23 cellular contexts compared by ENCODE assay signal in the genomic region with DNA sequence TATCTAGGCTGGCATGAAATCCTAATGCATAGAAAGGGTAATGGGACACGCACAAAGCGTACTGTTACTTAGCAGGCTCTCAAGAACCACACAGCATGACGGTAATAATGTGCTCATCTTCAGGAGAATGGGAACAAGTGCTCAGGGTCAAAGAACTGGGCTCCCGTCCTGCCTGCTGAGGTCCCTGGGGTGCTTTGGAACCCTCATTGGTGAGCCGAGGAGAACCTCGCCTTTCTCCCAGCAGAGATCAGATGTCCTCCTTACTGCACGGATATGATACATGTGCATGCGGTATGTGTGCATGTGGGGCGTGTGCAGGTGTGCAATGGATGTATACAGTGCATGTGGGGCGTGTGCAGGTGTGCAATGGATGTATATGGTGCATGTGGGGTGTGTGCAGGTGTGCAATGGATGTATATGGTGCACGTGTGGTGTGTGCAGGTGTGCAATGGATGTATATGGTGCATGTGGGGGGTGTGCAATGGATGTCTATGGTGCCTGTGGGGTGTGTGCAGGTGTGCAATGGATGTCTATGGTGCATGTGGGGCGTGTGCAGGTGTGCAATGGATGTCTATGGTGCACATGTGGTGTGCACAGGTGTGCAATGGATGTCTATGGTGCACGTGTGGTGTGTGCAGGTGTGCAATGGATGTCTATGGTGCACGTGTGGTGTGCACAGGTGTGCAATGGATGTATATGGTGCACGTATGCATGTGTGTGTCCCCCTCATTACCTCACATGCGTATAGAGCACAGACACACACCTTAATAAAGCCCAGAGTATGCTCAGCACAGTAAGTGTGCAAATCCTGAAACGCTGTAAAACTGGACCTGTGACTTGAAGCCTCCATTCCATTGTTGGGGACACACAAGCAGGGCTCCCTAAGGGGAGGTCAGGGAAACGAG.
DNase-seq lines count a peak whose midpoint lies in the region; ATAC-seq and TF ChIP-seq lines count a peak whose summit lies in the region.
"Had no signal": no experiment of that assay in that cellular context is flagged by ENCODE, and none has a peak within 500 bp of the region (broad histone marks: within the 10 kb centered on the region; RNA-seq: fewer than 3 reads in every experiment).

No MANE protein-coding gene starts in this region.

- H3K79me1 ChIP-seq in H9 (ENCODE audit: insufficient read depth, low read depth, low read length, poor library complexity, severe bottlenecking) (no peaks in the 10 kb centered on the region), trophoblast cell (ENCODE audit: low read length) (no peaks in the 10 kb centered on the region)

- H2BK5ac ChIP-seq in H9 (ENCODE audit: insufficient read length, low read length) (no peak overlapping the region), trophoblast cell (ENCODE audit: low read depth, low read length, poor library complexity) (no peak overlapping the region)

- CTCF ChIA-PET in activated CD8-positive, alpha-beta T cell treated with anti-CD3 and anti-CD28 coated beads, Interleukin-2, amount 10 ng/mL, durations not matched to agents 7 days and 5 days (lab: Charles Lee) = no interaction called here

- H3K36me3 Mint-ChIP-seq in H9 (ENCODE audit: insufficient read depth in 1 of 3, low read depth in 3 of 3) (no peaks in the 10 kb centered on the region; a peak in 2 of 7 replicates), endodermal cell (ENCODE audit: low read depth) (no peaks in the 10 kb centered on the region)
- no peaks in the 10 kb centered on the region for H3K36me3 Mint-ChIP-seq in activated CD8-positive, alpha-beta T cell treated with anti-CD3 and anti-CD28 coated beads, Interleukin-2, amount 10 ng/mL, durations not matched to agents 7 days and 5 days (ENCODE audit: low read depth)
- no peaks in the 10 kb centered on the region for H3K36me3 Mint-ChIP-seq in T-helper 2 cell treated with Interferon-gamma antibody and Interleukin-4, amounts not matched to agents 5 μg/mL and 100 μg/mL, for 36 hours (ENCODE audit: low read depth)
- H3K36me3 Mint-ChIP-seq: CD8-positive, alpha-beta T cell; IgD-negative memory B cell had no signal

- POLR2A ChIA-PET in activated CD8-positive, alpha-beta T cell treated with anti-CD3 and anti-CD28 coated beads, Interleukin-2, amount 10 ng/mL, durations not matched to agents 7 days and 5 days (lab: Charles Lee) = no interaction called here

- no peak overlapping the region for H3K27ac Mint-ChIP-seq in H9
- H3K27ac Mint-ChIP-seq in endodermal cell = no peak overlapping the region
- no peak overlapping the region for H3K27ac Mint-ChIP-seq in activated CD8-positive, alpha-beta T cell treated with anti-CD3 and anti-CD28 coated beads, Interleukin-2, amount 10 ng/mL, durations not matched to agents 7 days and 5 days
- H3K27ac Mint-ChIP-seq in T-helper 2 cell treated with Interferon-gamma antibody and Interleukin-4, amounts not matched to agents 5 μg/mL and 100 μg/mL, for 36 hours = no peak overlapping the region
- H3K27ac Mint-ChIP-seq: CD8-positive, alpha-beta T cell; IgD-negative memory B cell had no signal

- ATAC-seq in activated CD8-positive, alpha-beta T cell treated with anti-CD3 and anti-CD28 coated beads, Interleukin-2, amount 10 ng/mL, durations not matched to agents 7 days and 5 days = no peak
- no peak for ATAC-seq in HG02884 (IDR thresholded peaks at IDR 0.05; ENCODE audit: unreplicated experiment)
- ATAC-seq: CD8-positive, alpha-beta T cell; PC-3; SK-N-SH treated with all-trans-retinoic acid at 6 μM for 48 hours had no signal

- H3K23me2 ChIP-seq in H9 (ENCODE audit: insufficient read length, low read depth, low read length, poor library complexity, severe bottlenecking) = no peaks in the 10 kb centered on the region

- H3K36me3 ChIP-seq in endodermal cell (ENCODE audit: control insufficient read depth, insufficient read depth, low read length) (no peaks in the 10 kb centered on the region), trophoblast cell (ENCODE audit: control insufficient read depth in 1 of 2, insufficient read depth in 2 of 2, low read length in 2 of 2) (no peaks in the 10 kb centered on the region)
- H3K36me3 ChIP-seq: BLaER1 treated with 17β-estradiol and CSF1 and Interleukin-3, amounts not matched to agents 10 nM and 100 nM; HAP-1; MG63 had no signal

- H3T11ph ChIP-seq in H9 (ENCODE audit: low read length) = no peak overlapping the region

- H3K9ac ChIP-seq in H9 (ENCODE audit: extremely low read depth, insufficient read length, low read length) = no peak overlapping the region
- no peak overlapping the region for H3K9ac ChIP-seq in endodermal cell (ENCODE audit: extremely low read depth, low read length, poor library complexity, severe bottlenecking)
- no peak overlapping the region for H3K9ac ChIP-seq in trophoblast cell (ENCODE audit: low read length)
- H3K9ac ChIP-seq: BLaER1 treated with 17β-estradiol and CSF1 and Interleukin-3, amounts not matched to agents 10 nM and 100 nM had no signal

- no peak overlapping the region for H3K4me2 ChIP-seq in H9 (ENCODE audit: insufficient read depth, insufficient read length, low read length)
- H3K4me2 ChIP-seq in trophoblast cell (ENCODE audit: low read length) = no peak overlapping the region
- H3K4me2 ChIP-seq: BLaER1 treated with 17β-estradiol and CSF1 and Interleukin-3, amounts not matched to agents 10 nM and 100 nM had no signal

- H2AK5ac ChIP-seq in H9 (ENCODE audit: insufficient read length, low read length) = no peak overlapping the region
- no peak overlapping the region for H2AK5ac ChIP-seq in trophoblast cell (ENCODE audit: low read length)

- DNase-seq in H9 (peak; percentile 10), NCI-H187 treated with DMSO at 0.1 percent for 48 hours (lab: John Stamatoyannopoulos, UW) (peak; percentile 88), endodermal cell (peak; percentile 4), trophoblast cell (no peak)
- DNase-seq in activated CD8-positive, alpha-beta T cell treated with anti-CD3 and anti-CD28 coated beads, Interleukin-2, amount 10 ng/mL, durations not matched to agents 7 days and 5 days = no peak
- no peak for DNase-seq in T-helper 2 cell treated with Interferon-gamma antibody and Interleukin-4, amounts not matched to agents 5 μg/mL and 100 μg/mL, for 36 hours (ENCODE audit: low spot score)
- no peak for DNase-seq in activated CD8-positive, alpha-beta memory T cell treated with anti-CD3 and anti-CD28 coated beads, Interleukin-2, amount 50 U/mL, for 4 hours
- DNase-seq: Calu3, Karpas-422, MG63, NCI-H1048, NCI-H1436 treated with DMSO at 0.1 percent for 48 hours, NCI-H2081 treated with DMSO at 0.1 percent for 48 hours, NCI-H524 treated with DMSO at 0.1 percent for 48 hours, PC-3, SIG-M5 had no signal

- peak overlapping the region; percentile 53 for H3K4me3 ChIP-seq in endodermal cell (ENCODE audit: low read length)
- H3K4me3 ChIP-seq in trophoblast cell (ENCODE audit: low read depth, low read length) = peak overlapping the region; percentile 49
- H3K4me3 ChIP-seq: BLaER1 treated with 17β-estradiol and CSF1 and Interleukin-3, amounts not matched to agents 10 nM and 100 nM; HAP-1; MG63 had no signal

- H4K8ac ChIP-seq in H9 (replicated peaks; ENCODE audit: insufficient read length, low read depth, low read length) = no peak overlapping the region
- H4K8ac ChIP-seq in trophoblast cell (ENCODE audit: low read depth, low read length) = no peak overlapping the region

- H2AFZ ChIP-seq in H9 (ENCODE audit: low read length) (no peak overlapping the region), trophoblast cell (ENCODE audit: insufficient read depth, low read length, poor library complexity) (no peak overlapping the region)

- H3K27ac ChIP-seq in H9 (ENCODE audit: insufficient read length, low read depth, low read length) (no peak overlapping the region), endodermal cell (ENCODE audit: low read depth, low read length) (no peak overlapping the region), trophoblast cell (ENCODE audit: low read depth, low read length) (no peak overlapping the region)
- H3K27ac ChIP-seq: BLaER1 treated with 17β-estradiol and CSF1 and Interleukin-3, amounts not matched to agents 10 nM and 100 nM; RWPE1 had no signal

- no peaks in the 10 kb centered on the region for H3K4me1 ChIP-seq in H9 (ENCODE audit: insufficient read depth, low read length)
- H3K4me1 ChIP-seq in endodermal cell (ENCODE audit: control insufficient read depth, insufficient read depth, low read length) = no peaks in the 10 kb centered on the region
- H3K4me1 ChIP-seq in trophoblast cell (ENCODE audit: control insufficient read depth in 1 of 2, insufficient read depth in 2 of 2, low read length in 2 of 2) = no peaks in the 10 kb centered on the region
- H3K4me1 ChIP-seq: BLaER1 treated with 17β-estradiol and CSF1 and Interleukin-3, amounts not matched to agents 10 nM and 100 nM; HAP-1 had no signal

- TF ChIP-seq CTCF in H9 (conservative IDR thresholded peaks at IDR 0.05) = no peak
- TF ChIP-seq CTCF in endodermal cell (conservative IDR thresholded peaks at IDR 0.05) = no peak

- no peak overlapping the region for H3K4me3 Mint-ChIP-seq in H9
- no peak overlapping the region for H3K4me3 Mint-ChIP-seq in endodermal cell
- H3K4me3 Mint-ChIP-seq in activated CD8-positive, alpha-beta T cell treated with anti-CD3 and anti-CD28 coated beads, Interleukin-2, amount 10 ng/mL, durations not matched to agents 7 days and 5 days = no peak overlapping the region
- no peak overlapping the region for H3K4me3 Mint-ChIP-seq in T-helper 2 cell treated with Interferon-gamma antibody and Interleukin-4, amounts not matched to agents 5 μg/mL and 100 μg/mL, for 36 hours
- H3K4me3 Mint-ChIP-seq: CD8-positive, alpha-beta T cell; IgD-negative memory B cell had no signal

- peaks cover 3 to 11% of the 10 kb centered on the region in 2 experiments; a peak in 2 of 4 replicates for H3K4me1 Mint-ChIP-seq in H9
- no peaks in the 10 kb centered on the region for H3K4me1 Mint-ChIP-seq in endodermal cell
- H3K4me1 Mint-ChIP-seq in activated CD8-positive, alpha-beta T cell treated with anti-CD3 and anti-CD28 coated beads, Interleukin-2, amount 10 ng/mL, durations not matched to agents 7 days and 5 days (ENCODE audit: low read depth) = no peaks in the 10 kb centered on the region
- H3K4me1 Mint-ChIP-seq in T-helper 2 cell treated with Interferon-gamma antibody and Interleukin-4, amounts not matched to agents 5 μg/mL and 100 μg/mL, for 36 hours (ENCODE audit: low read depth) = no peaks in the 10 kb centered on the region
- H3K4me1 Mint-ChIP-seq: IgD-negative memory B cell had no signal

- H3K27me3 Mint-ChIP-seq in H9 (ENCODE audit: low read depth) = no peaks in the 10 kb centered on the region; the same call in 1 of the 2 replicates
- no peaks in the 10 kb centered on the region for H3K27me3 Mint-ChIP-seq in endodermal cell (ENCODE audit: insufficient read depth)
- no peaks in the 10 kb centered on the region for H3K27me3 Mint-ChIP-seq in activated CD8-positive, alpha-beta T cell treated with anti-CD3 and anti-CD28 coated beads, Interleukin-2, amount 10 ng/mL, durations not matched to agents 7 days and 5 days (ENCODE audit: low read depth)
- H3K27me3 Mint-ChIP-seq in T-helper 2 cell treated with Interferon-gamma antibody and Interleukin-4, amounts not matched to agents 5 μg/mL and 100 μg/mL, for 36 hours (ENCODE audit: low read depth) = no peaks in the 10 kb centered on the region
- H3K27me3 Mint-ChIP-seq: IgD-negative memory B cell had no signal

- no peak overlapping the region for H2BK12ac ChIP-seq in H9 (ENCODE audit: insufficient read length, low read depth, low read length)
- no peak overlapping the region for H2BK12ac ChIP-seq in trophoblast cell (ENCODE audit: low read length)

- H4K91ac ChIP-seq in H9 (ENCODE audit: insufficient read length, low read depth, low read length) (no peak overlapping the region), trophoblast cell (ENCODE audit: low read depth, low read length) (no peak overlapping the region)

- H3K79me2 ChIP-seq in H9 (ENCODE audit: insufficient read depth, low read length) = no peaks in the 10 kb centered on the region
- no peaks in the 10 kb centered on the region for H3K79me2 ChIP-seq in trophoblast cell (ENCODE audit: control insufficient read depth, insufficient read depth, low read length, poor library complexity)

- H3K9me3 ChIP-seq in H9 (ENCODE audit: control insufficient read depth, low read depth, low read length) = no peaks in the 10 kb centered on the region
- peaks cover 82% of the 10 kb centered on the region for H3K9me3 ChIP-seq in endodermal cell (ENCODE audit: control insufficient read depth, low read length)
- H3K9me3 ChIP-seq in trophoblast cell (ENCODE audit: insufficient read depth, low read depth, low read length) = peaks cover 48% of the 10 kb centered on the region
- H3K9me3 ChIP-seq: HAP-1, MG63 had no signal

- H3K14ac ChIP-seq in H9 (ENCODE audit: insufficient read depth, low read length) (no peak overlapping the region), trophoblast cell (ENCODE audit: low read length) (no peak overlapping the region)

- H3K18ac ChIP-seq in H9 (ENCODE audit: insufficient read length, low read depth, low read length) = no peak overlapping the region
- H3K18ac ChIP-seq in trophoblast cell (ENCODE audit: low read length) = no peak overlapping the region

- no peak overlapping the region for H4K5ac ChIP-seq in H9 (ENCODE audit: insufficient read length, low read depth, low read length)

- H3K4ac ChIP-seq in H9 (ENCODE audit: low read depth, low read length) = no peak overlapping the region
- H3K4ac ChIP-seq in trophoblast cell (ENCODE audit: low read depth, low read length) = no peak overlapping the region

- H2BK120ac ChIP-seq in H9 (ENCODE audit: low read depth, low read length, poor library complexity, severe bottlenecking) (no peak overlapping the region), trophoblast cell (ENCODE audit: insufficient read depth, low read length, poor library complexity) (no peak overlapping the region)

- no peaks in the 10 kb centered on the region for H4K20me1 ChIP-seq in H9 (ENCODE audit: control insufficient read depth, insufficient read depth, insufficient read length)
- H4K20me1 ChIP-seq: BLaER1 treated with 17β-estradiol and CSF1 and Interleukin-3, amounts not matched to agents 10 nM and 100 nM had no signal

- no peaks in the 10 kb centered on the region for H3K27me3 ChIP-seq in H9 (ENCODE audit: insufficient read depth, low read length)
- H3K27me3 ChIP-seq in endodermal cell (ENCODE audit: control insufficient read depth, insufficient read depth, low read length, poor library complexity, severe bottlenecking) = no peaks in the 10 kb centered on the region
- no peaks in the 10 kb centered on the region for H3K27me3 ChIP-seq in trophoblast cell (ENCODE audit: insufficient read depth, low read length)
- H3K27me3 ChIP-seq: BLaER1 treated with 17β-estradiol and CSF1 and Interleukin-3, amounts not matched to agents 10 nM and 100 nM had no signal

- no CpG with 5 or more reads among the region's 18 CpGs for WGBS in H9 (ENCODE audit: extremely low coverage, insufficient read length, low lambda C conversion rate)
- 85 to 86% methylated on average over 11 to 18 of the region's 18 CpGs for WGBS in endodermal cell (ENCODE audit: insufficient coverage in 1 of 2, insufficient read length in 1 of 2), 2 experiments
- no CpG with 5 or more reads among the region's 18 CpGs for WGBS in trophoblast cell (ENCODE audit: extremely low coverage, insufficient coverage, insufficient read length)

- H3K9me3 Mint-ChIP-seq in H9 (no peaks in the 10 kb centered on the region), endodermal cell (peaks cover 3% of the 10 kb centered on the region)
- H3K9me3 Mint-ChIP-seq in activated CD8-positive, alpha-beta T cell treated with anti-CD3 and anti-CD28 coated beads, Interleukin-2, amount 10 ng/mL, durations not matched to agents 7 days and 5 days (ENCODE audit: insufficient read depth) = no peaks in the 10 kb centered on the region
- peaks cover 15% of the 10 kb centered on the region for H3K9me3 Mint-ChIP-seq in T-helper 2 cell treated with Interferon-gamma antibody and Interleukin-4, amounts not matched to agents 5 μg/mL and 100 μg/mL, for 36 hours
- H3K9me3 Mint-ChIP-seq: CD8-positive, alpha-beta T cell had no signal

- no peak overlapping the region for H2BK15ac ChIP-seq in H9 (ENCODE audit: low read depth, low read length)

- H3K56ac ChIP-seq in H9 (ENCODE audit: insufficient read length, low read depth, low read length) = no peak overlapping the region

- H4K12ac ChIP-seq in trophoblast cell (ENCODE audit: low read depth, low read length) = no peak overlapping the region

- H3K23ac ChIP-seq in H9 (ENCODE audit: insufficient read length, low read depth, low read length) = no peak overlapping the region
- peak overlapping the region; percentile 86 for H3K23ac ChIP-seq in trophoblast cell (ENCODE audit: low read length)

- no peak overlapping the region for H2BK20ac ChIP-seq in H9 (ENCODE audit: low read depth, low read length, poor library complexity, severe bottlenecking)

Comparison
In these comparisons a context has a peak if more than half of its experiments do, and no peak if none do; other contexts are left out.
1. DNase-seq: peak in H9 (single experiment), NCI-H187 treated with DMSO at 0.1 percent for 48 hours (single experiment) and endodermal cell (single experiment); none in trophoblast cell (0 of 2), activated CD8-positive, alpha-beta T cell treated with anti-CD3 and anti-CD28 coated beads, Interleukin-2, amount 10 ng/mL, durations not matched to agents 7 days and 5 days (single experiment), T-helper 2 cell treated with Interferon-gamma antibody and Interleukin-4, amounts not matched to agents 5 μg/mL and 100 μg/mL, for 36 hours (single experiment) and activated CD8-positive, alpha-beta memory T cell treated with anti-CD3 and anti-CD28 coated beads, Interleukin-2, amount 50 U/mL, for 4 hours (single experiment).